16 cellular contexts compared by ENCODE assay signal in genomic region chr7:155810607-155811559, GRCh38. TPM values are rescaled to one million over a fixed set of nuclear protein-coding genes. Genes with fewer than 3 reads are reported as not detected.
DNase-seq lines count a peak whose midpoint lies in the region; ATAC-seq and TF ChIP-seq lines count a peak whose summit lies in the region.
"Had no signal": no experiment of that assay in that cellular context is flagged by ENCODE, and none has a peak within 500 bp of the region (broad histone marks: within the 10 kb centered on the region; RNA-seq: fewer than 3 reads in every experiment).

No MANE protein-coding gene starts in this region.

- H3K27me3 ChIP-seq in Caco-2 (replicated peaks; ENCODE audit: control insufficient read depth, insufficient read depth, low read length) (peaks cover 4% of the 10 kb centered on the region), endodermal cell (ENCODE audit: control insufficient read depth, insufficient read depth, low read length, poor library complexity, severe bottlenecking) (peaks cover 95% of the 10 kb centered on the region)

- intact Hi-C loops in Caco-2 (cut with micrococcal nuclease; ENCODE audit: unreplicated experiment) = loop anchor here (5.0 to 10.0 kb wide), 3 partner anchors 346 to 956 kb away; no protein-coding TSS in a partner anchor

- H3K9ac ChIP-seq in endodermal cell (ENCODE audit: extremely low read depth, low read length, poor library complexity, severe bottlenecking) = peak overlapping the region; percentile 17
- H3K9ac ChIP-seq: parathyroid adenoma had no signal

- H3K36me3 ChIP-seq in Caco-2 (ENCODE audit: control insufficient read depth, insufficient read depth, low read length) (no peaks in the 10 kb centered on the region), endodermal cell (ENCODE audit: control insufficient read depth, insufficient read depth, low read length) (no peaks in the 10 kb centered on the region)
- H3K36me3 ChIP-seq: breast epithelium, heart left ventricle, vagina had no signal

- TF ChIP-seq CTCF in Caco-2 (IDR thresholded peaks at IDR 0.05; ENCODE audit: insufficient read depth in 1 of 2, low read depth in 1 of 2, low read length in 1 of 2, severe bottlenecking in 1 of 2, unreplicated experiment in 1 of 2) = no peak
- no peak for TF ChIP-seq CTCF in endodermal cell (conservative IDR thresholded peaks at IDR 0.05)
- TF ChIP-seq CTCF in nephron (IDR thresholded peaks at IDR 0.05; ENCODE audit: unreplicated experiment in 3 of 3) = no peak

- H3K4me1 Mint-ChIP-seq in Caco-2 (ENCODE audit: low read depth, unreplicated experiment) = peaks cover 21% of the 10 kb centered on the region
- H3K4me1 Mint-ChIP-seq in endodermal cell = peaks cover 25% of the 10 kb centered on the region
- H3K4me1 Mint-ChIP-seq in nephron = peaks cover 30% of the 10 kb centered on the region

- 0 to 6% methylated on average over 9 to 31 of the region's 31 CpGs for WGBS in endodermal cell (ENCODE audit: insufficient coverage in 1 of 2, insufficient read length in 1 of 2), 2 experiments

- H3K27ac Mint-ChIP-seq in Caco-2 (ENCODE audit: unreplicated experiment) = no peak overlapping the region
- H3K27ac Mint-ChIP-seq in endodermal cell = no peak overlapping the region
- H3K27ac Mint-ChIP-seq in nephron = no peak overlapping the region

- H3K9me3 ChIP-seq in Caco-2 (no peaks in the 10 kb centered on the region), endodermal cell (ENCODE audit: control insufficient read depth, low read length) (no peaks in the 10 kb centered on the region)
- H3K9me3 ChIP-seq: breast epithelium, heart left ventricle, vagina had no signal

- H3K4me3 Mint-ChIP-seq in Caco-2 (ENCODE audit: unreplicated experiment) (peak overlapping the region; percentile 79), endodermal cell (peak overlapping the region; percentile 57), nephron (peak overlapping the region; percentile 74 to 88 (median 87))

- H3K4me3 ChIP-seq in Caco-2 (ENCODE audit: low read depth, low read length) (peak overlapping the region; percentile 48), endodermal cell (ENCODE audit: low read length) (peak overlapping the region; percentile 78)
- H3K4me3 ChIP-seq: vagina had no signal

- H3K27ac ChIP-seq in endodermal cell (ENCODE audit: low read depth, low read length) = no peak overlapping the region
- H3K27ac ChIP-seq: breast epithelium, heart left ventricle, parathyroid adenoma, vagina had no signal

- CTCF ChIA-PET in Caco-2 (lab: Charles Lee) = no interaction called here

- H3K9me3 Mint-ChIP-seq in Caco-2 (ENCODE audit: unreplicated experiment) (no peaks in the 10 kb centered on the region), endodermal cell (no peaks in the 10 kb centered on the region), nephron (no peaks in the 10 kb centered on the region)

- H3K4me1 ChIP-seq in Caco-2 (peaks cover 36% of the 10 kb centered on the region), endodermal cell (ENCODE audit: control insufficient read depth, insufficient read depth, low read length) (peaks cover 1% of the 10 kb centered on the region)
- H3K4me1 ChIP-seq: parathyroid adenoma had no signal

- peaks cover 12% of the 10 kb centered on the region for H3K36me3 Mint-ChIP-seq in Caco-2 (ENCODE audit: insufficient read depth, unreplicated experiment)
- H3K36me3 Mint-ChIP-seq in endodermal cell (ENCODE audit: low read depth) = no peaks in the 10 kb centered on the region
- no peaks in the 10 kb centered on the region for H3K36me3 Mint-ChIP-seq in nephron (ENCODE audit: low read depth)

- DNase-seq in Caco-2 = no peak
- DNase-seq in NCI-H69 (lab: John Stamatoyannopoulos, UW) = peak; percentile 14
- DNase-seq in endodermal cell = peak; percentile 67
- DNase-seq in activated CD4-positive, alpha-beta T cell treated with anti-CD3 and anti-CD28 coated beads, Interleukin-2, amount 50 U/mL, for 48 hours = no peak
- no peak for DNase-seq in CD1c-positive myeloid dendritic cell (ENCODE audit: extremely low spot score)
- DNase-seq in HUDEP-2 (lab: John Stamatoyannopoulos, UW; ENCODE audit: unreplicated experiment in 76 of 76) = no peak
- DNase-seq: DMS 273 treated with DMSO at 0.1 percent for 48 hours, erythroblast, NCI-H446, T-helper 2 cell had no signal

- H3K27me3 Mint-ChIP-seq in Caco-2 (ENCODE audit: insufficient read depth, unreplicated experiment) = peaks cover 19% of the 10 kb centered on the region
- H3K27me3 Mint-ChIP-seq in endodermal cell (ENCODE audit: insufficient read depth) = peaks cover 85% of the 10 kb centered on the region
- peaks cover 96% of the 10 kb centered on the region for H3K27me3 Mint-ChIP-seq in nephron (ENCODE audit: low read depth)

- POLR2A ChIA-PET in Caco-2 (lab: Charles Lee) = no interaction called here

- no TSS peak for BruUV-seq in Caco-2 (replicated peaks; lab: Mats Ljungman, UMichigan)

- ATAC-seq in HG02678 (IDR thresholded peaks at IDR 0.05; ENCODE audit: unreplicated experiment) = no peak
- ATAC-seq: heart left ventricle had no signal

RNA-seq across cellular contexts. Expression of gene SHH, which starts 1.4 kb away (rescaled TPM):
- 4.7 and 6.2 TPM in 2 replicates for total RNA-seq in Caco-2 (2022)
- 1 to 10 TPM in 1 of 2 donors, under 1 TPM in 1; 0.99 to 1.6 TPM for total RNA-seq in endodermal cell
- polyA plus RNA-seq in endodermal cell (2013, experiment 1 of 2) = 0.93 TPM
- polyA plus RNA-seq in endodermal cell (2013, experiment 2 of 2) = 0.41 TPM
- total RNA-seq: breast epithelium, heart left ventricle had no signal
- polyA plus RNA-seq: heart left ventricle had no signal

Comparison
In these comparisons a context has a peak if more than half of its experiments do, and no peak if none do; other contexts are left out.
1. DNase-seq: peak in NCI-H69 (single experiment) and endodermal cell (single experiment); none in Caco-2 (0 of 2), activated CD4-positive, alpha-beta T cell treated with anti-CD3 and anti-CD28 coated beads, Interleukin-2, amount 50 U/mL, for 48 hours (0 of 2), CD1c-positive myeloid dendritic cell (single experiment) and HUDEP-2 (0 of 76).
2. Peak in every context shown above with its lines, with median percentiles within 50 percentile points of each other: H3K4me3 Mint-ChIP-seq.